In genomic region chr1:88974623-88975172, GRCh38 we compare ENCODE assay signal across 2 cellular contexts. TPM values are rescaled to one million over a fixed set of nuclear protein-coding genes. Genes with fewer than 3 reads are reported as not detected.
"Had no signal": no experiment of that assay in that cellular context is flagged by ENCODE, and none has a peak within 500 bp of the region (broad histone marks: within the 10 kb centered on the region; RNA-seq: fewer than 3 reads in every experiment).

No MANE protein-coding gene starts in this region.

RNA-seq across cellular contexts. Expression of gene GBP3, which starts 48.0 kb away (rescaled TPM):
- total RNA-seq: progenitor cell of endocrine pancreas had no signal
- polyA plus RNA-seq: neural cell had no signal
